In genomic region chr16:58501242-58502131, GRCh38 we compare ENCODE assay signal across 8 cellular contexts. TPM values are rescaled to one million over a fixed set of nuclear protein-coding genes. Genes with fewer than 3 reads are reported as not detected.
DNase-seq lines count a peak whose midpoint lies in the region; ATAC-seq lines count a peak whose summit lies in the region.

No MANE protein-coding gene starts in this region.

- no peaks in the 10 kb centered on the region for H3K36me3 ChIP-seq in effector memory CD4-positive, alpha-beta T cell (ENCODE audit: control insufficient read depth, insufficient read depth, low read length)

- ATAC-seq in HG03565 (IDR thresholded peaks at IDR 0.05; ENCODE audit: unreplicated experiment), result no peak

- peak overlapping the region; percentile 64 for H3K4me3 ChIP-seq in effector memory CD4-positive, alpha-beta T cell (ENCODE audit: insufficient read depth, low read depth, low read length, poor library complexity, severe bottlenecking)
- H3K4me3 ChIP-seq in mononuclear cell (ENCODE audit: low read length), result peak overlapping the region; percentile 18

- peaks cover 5% of the 10 kb centered on the region for H3K27me3 ChIP-seq in effector memory CD4-positive, alpha-beta T cell (replicated peaks; ENCODE audit: control insufficient read depth, insufficient read depth, low read length, poor library complexity, severe bottlenecking)
- H3K27me3 ChIP-seq in mononuclear cell (ENCODE audit: insufficient read depth, low read length), result peaks cover 11% of the 10 kb centered on the region

- DNase-seq in NCI-H2081 (lab: John Stamatoyannopoulos, UW) (peak; percentile 48 to 52), NCI-H2081 treated with DMSO at 0.1 percent for 48 hours (lab: John Stamatoyannopoulos, UW) (no peak), substantia nigra (lab: John Stamatoyannopoulos, UW) (peak in 24 of 49 donors; percentile 8 to 88 (median 46)), NCI-H1048 (lab: John Stamatoyannopoulos, UW) (no peak)
- peak; percentile 54 for DNase-seq in activated CD4-positive, alpha-beta T cell treated with anti-CD3 and anti-CD28 coated beads for 48 hours
- DNase-seq in effector memory CD4-positive, alpha-beta T cell, result peak in 2 of 3 donors; percentile 24 to 46

- peaks cover 19% of the 10 kb centered on the region for H3K4me1 ChIP-seq in effector memory CD4-positive, alpha-beta T cell (ENCODE audit: control insufficient read depth, insufficient read depth, low read length, poor library complexity, severe bottlenecking)
- H3K4me1 ChIP-seq in mononuclear cell (ENCODE audit: insufficient read depth, low read length), result peaks cover 17% of the 10 kb centered on the region

- H3K27ac ChIP-seq in effector memory CD4-positive, alpha-beta T cell (ENCODE audit: insufficient read depth, low read length, poor library complexity, severe bottlenecking), result peak overlapping the region; percentile 4
- H3K27ac ChIP-seq in substantia nigra (ENCODE audit: low read depth, low read length, poor library complexity, severe bottlenecking), result peak overlapping the region; percentile 72

- H3K9me3 ChIP-seq in effector memory CD4-positive, alpha-beta T cell (ENCODE audit: control insufficient read depth, low read length), result no peaks in the 10 kb centered on the region
- H3K9me3 ChIP-seq in mononuclear cell (ENCODE audit: low read depth, low read length), result no peaks in the 10 kb centered on the region

RNA-seq across cellular contexts. Expression of gene NDRG4, which starts 1.5 kb away (rescaled TPM):
- 0.94 TPM for total RNA-seq in mononuclear cell

RNA-seq across cellular contexts. Expression of gene SETD6, which starts 13.8 kb away (rescaled TPM):
- total RNA-seq in mononuclear cell, result 11.8 TPM

Comparison
In these comparisons a context has a peak if more than half of its experiments do, and no peak if none do; other contexts are left out.
1. DNase-seq: peak in NCI-H2081 (2 of 2), activated CD4-positive, alpha-beta T cell treated with anti-CD3 and anti-CD28 coated beads for 48 hours (single experiment) and effector memory CD4-positive, alpha-beta T cell (2 of 3); none in NCI-H2081 treated with DMSO at 0.1 percent for 48 hours (single experiment) and NCI-H1048 (single experiment).